Comparison of ENCODE assay signal across 8 cellular contexts in the genomic region with DNA sequence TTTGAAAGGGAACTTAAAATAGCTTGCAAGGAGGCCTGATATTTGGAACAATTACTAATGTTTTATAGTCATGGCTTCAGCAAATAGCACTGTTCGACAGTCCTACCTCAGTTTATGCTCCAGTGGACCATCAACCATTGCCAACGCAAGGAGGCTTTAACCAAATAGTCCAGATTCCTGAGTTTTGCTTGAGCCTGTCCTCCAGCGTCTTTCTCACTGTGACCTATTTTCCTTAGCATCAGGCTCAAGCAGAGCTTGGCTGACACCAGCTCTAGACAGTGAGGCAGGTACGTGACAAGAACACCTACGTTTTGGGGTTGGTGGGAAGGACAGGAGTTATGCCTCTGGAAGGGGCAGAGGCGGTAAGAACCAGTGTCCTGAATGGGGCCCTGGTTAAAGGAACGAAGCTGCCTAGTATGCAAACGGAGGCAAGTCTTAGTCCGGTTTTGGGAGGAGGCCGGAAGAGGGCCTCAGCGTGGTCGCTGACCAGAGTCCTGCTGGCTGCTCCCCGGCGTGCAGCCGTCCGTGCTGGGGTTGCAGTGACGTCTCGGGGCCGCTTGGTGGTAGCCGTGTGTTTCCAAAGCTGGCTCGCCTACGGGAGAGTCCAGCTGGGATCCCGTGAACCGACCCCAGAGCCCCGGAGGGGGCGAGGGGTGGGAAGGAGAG. TPM values are rescaled to one million over a fixed set of nuclear protein-coding genes. Genes with fewer than 3 reads are reported as not detected.
DNase-seq lines count a peak whose midpoint lies in the region; TF ChIP-seq lines count a peak whose summit lies in the region.

No MANE protein-coding gene starts in this region.

- H3K4me1 Mint-ChIP-seq in T-helper 1 cell treated with Interleukin-12 subunit alpha and Interleukin-12 subunit beta and Interleukin-4 antibody, amounts not matched to agents 30 μg/mL and 1 μg/mL, for 36 hours (ENCODE audit: low read depth): peaks cover 7% of the 10 kb centered on the region
- H3K4me1 Mint-ChIP-seq in brain: peaks cover 30% of the 10 kb centered on the region

- no peak overlapping the region for H3K27ac Mint-ChIP-seq in T-helper 1 cell treated with Interleukin-12 subunit alpha and Interleukin-12 subunit beta and Interleukin-4 antibody, amounts not matched to agents 30 μg/mL and 1 μg/mL, for 36 hours
- H3K27ac Mint-ChIP-seq in brain: peak overlapping the region in 2 of 5 experiments; percentile 62 to 69

- H3K4me3 Mint-ChIP-seq in T-helper 1 cell treated with Interleukin-12 subunit alpha and Interleukin-12 subunit beta and Interleukin-4 antibody, amounts not matched to agents 30 μg/mL and 1 μg/mL, for 36 hours: peak overlapping the region; percentile 60
- peak overlapping the region; percentile 78 to 84 (median 81) for H3K4me3 Mint-ChIP-seq in brain

- H3K27me3 Mint-ChIP-seq in T-helper 1 cell treated with Interleukin-12 subunit alpha and Interleukin-12 subunit beta and Interleukin-4 antibody, amounts not matched to agents 30 μg/mL and 1 μg/mL, for 36 hours (ENCODE audit: low read depth): peaks cover 35% of the 10 kb centered on the region
- peaks cover 36% of the 10 kb centered on the region for H3K27me3 Mint-ChIP-seq in brain

- H3K4me1 ChIP-seq in iPS DF 6.9 (ENCODE audit: control insufficient read depth, insufficient read depth, low read length): peaks cover 4% of the 10 kb centered on the region; the same call in 1 of the 2 replicates

- WGBS in iPS DF 6.9 (ENCODE audit: insufficient coverage, insufficient read length): no CpG with 5 or more reads among the region's 26 CpGs

- H3K4me3 ChIP-seq in LNCaP clone FGC (ENCODE audit: low read depth, low read length) (no peak overlapping the region), iPS DF 6.9 (ENCODE audit: low read length) (peak overlapping the region; percentile 69; the same call in 1 of the 2 replicates)

- H3K36me3 ChIP-seq in iPS DF 6.9 (ENCODE audit: control insufficient read depth, insufficient read depth, low read length): no peaks in the 10 kb centered on the region

- no peaks in the 10 kb centered on the region for H3K9me3 Mint-ChIP-seq in T-helper 1 cell treated with Interleukin-12 subunit alpha and Interleukin-12 subunit beta and Interleukin-4 antibody, amounts not matched to agents 30 μg/mL and 1 μg/mL, for 36 hours
- H3K9me3 Mint-ChIP-seq in brain: peaks cover 0 to 3% (median 0%) of the 10 kb centered on the region in 5 experiments

- H3K27ac ChIP-seq in iPS DF 6.9 (ENCODE audit: low read length): no peak overlapping the region

- no peaks in the 10 kb centered on the region for H3K36me3 Mint-ChIP-seq in T-helper 1 cell treated with Interleukin-12 subunit alpha and Interleukin-12 subunit beta and Interleukin-4 antibody, amounts not matched to agents 30 μg/mL and 1 μg/mL, for 36 hours (ENCODE audit: low read depth)
- H3K36me3 Mint-ChIP-seq in brain: peaks cover 4% of the 10 kb centered on the region

- DNase-seq in GM04503 (ENCODE audit: low read depth): peak; percentile 23
- DNase-seq in GOT3 (lab: John Stamatoyannopoulos, UW): peak; percentile 67
- DNase-seq in LNCaP clone FGC (ENCODE audit: low read depth): peak; percentile 39
- DNase-seq in iPS DF 6.9 (ENCODE audit: low read depth, low spot score): peak; percentile 66
- DNase-seq in retina: peak; percentile 95
- DNase-seq in NCI-H446 treated with DMSO at 0.1 percent for 48 hours (lab: John Stamatoyannopoulos, UW): no peak

- peak; percentile 99 for TF ChIP-seq CTCF in LNCaP clone FGC (IDR thresholded peaks at IDR 0.05; ENCODE audit: control insufficient read depth, extremely low read depth, insufficient read depth)
- TF ChIP-seq CTCF in brain (conservative IDR thresholded peaks at IDR 0.05): peak; percentile 98 to 99

- no peaks in the 10 kb centered on the region for H3K9me3 ChIP-seq in iPS DF 6.9 (ENCODE audit: control insufficient read depth, insufficient read depth, low read length)

- peaks cover 19% of the 10 kb centered on the region; the same call in 1 of the 2 replicates for H3K27me3 ChIP-seq in iPS DF 6.9 (ENCODE audit: control insufficient read depth, insufficient read depth, low read length)

RNA-seq across cellular contexts. Expression of a gene that starts 1.0 kb away (rescaled TPM):
- 0.58 TPM for polyA plus RNA-seq in brain (ENCODE audit: insufficient read depth, low read depth, low replicate concordance)

RNA-seq across cellular contexts. Expression of a gene that starts 30.8 kb away (rescaled TPM):
- 407 TPM for polyA plus RNA-seq in brain (ENCODE audit: insufficient read depth, low read depth, low replicate concordance)
